ENCODE assay signal across 25 cellular contexts in genomic region chr11:65205602-65205967, GRCh38. TPM values are rescaled to one million over a fixed set of nuclear protein-coding genes. Genes with fewer than 3 reads are reported as not detected.
"Had no signal": no experiment of that assay in that cellular context is flagged by ENCODE, and none has a peak within 500 bp of the region (broad histone marks: within the 10 kb centered on the region; RNA-seq: fewer than 3 reads in every experiment).

No MANE protein-coding gene starts in this region.

- H3K27ac Mint-ChIP-seq: activated CD4-positive, alpha-beta T cell treated with anti-CD3 and anti-CD28 coated beads for 36 hours; activated naive CD4-positive, alpha-beta T cell treated with anti-CD3 and anti-CD28 coated beads, Interleukin-2, amount 50 U/mL, for 72 hours; immature natural killer cell; T-helper 2 cell treated with Interferon-gamma antibody and Interleukin-4, amounts not matched to agents 5 μg/mL and 100 μg/mL, for 36 hours had no signal

- H3K27me3 Mint-ChIP-seq: activated CD4-positive, alpha-beta T cell treated with anti-CD3 and anti-CD28 coated beads for 36 hours had no signal

- H3K4me1 ChIP-seq: adrenal gland, esophagus squamous epithelium, psoas muscle, uterus had no signal

- DNase-seq: activated CD4-positive, alpha-beta T cell treated with anti-CD3 and anti-CD28 coated beads for 36 hours; activated CD4-positive, alpha-beta T cell treated with anti-CD3 and anti-CD28 coated beads, Interleukin-2, amount 50 U/mL, for 48 hours; activated gamma-delta T cell treated with Interleukin-2 at 50 U/mL for 16 hours; effector CD4-positive, alpha-beta T cell; esophagus squamous epithelium; heart right ventricle; left ventricle myocardium superior; right cardiac atrium; stimulated activated CD4-positive, alpha-beta T cell treated with anti-CD3 and anti-CD28 coated beads, Interleukin-4, amount 100 ng/mL, for 1 hour; SW 1271 had no signal

- H3K27me3 ChIP-seq: adrenal gland, esophagus squamous epithelium, heart right ventricle, uterus had no signal

- FAIRE-seq: endothelial cell of umbilical vein, TTC549 had no signal

- H3K36me3 ChIP-seq: uterus had no signal

- H3K27ac ChIP-seq: adrenal gland, esophagus squamous epithelium, heart right ventricle, psoas muscle, uterus had no signal

- H3K4me3 Mint-ChIP-seq: activated CD4-positive, alpha-beta T cell treated with anti-CD3 and anti-CD28 coated beads for 36 hours; immature natural killer cell; stimulated activated effector memory CD8-positive, alpha-beta T cell treated with anti-CD3 and anti-CD28 coated beads, Interleukin-12 subunit alpha, Interleukin-12 subunit beta, amount 100 ng/mL, for 72 hours; T-helper 2 cell treated with Interferon-gamma antibody and Interleukin-4, amounts not matched to agents 5 μg/mL and 100 μg/mL, for 36 hours had no signal

- H3K4me3 ChIP-seq: adrenal gland, esophagus squamous epithelium, heart right ventricle, psoas muscle, smooth muscle cell, uterus had no signal

- H3K9me3 ChIP-seq: adrenal gland, esophagus squamous epithelium, heart right ventricle, psoas muscle, uterus had no signal

- H3K4me1 Mint-ChIP-seq: activated CD4-positive, alpha-beta T cell treated with anti-CD3 and anti-CD28 coated beads for 36 hours had no signal

- H3K9me3 Mint-ChIP-seq: activated naive CD4-positive, alpha-beta T cell treated with anti-CD3 and anti-CD28 coated beads, Interleukin-2, amount 50 U/mL, for 72 hours; immature natural killer cell; stimulated activated effector memory CD8-positive, alpha-beta T cell treated with anti-CD3 and anti-CD28 coated beads, Interleukin-12 subunit alpha, Interleukin-12 subunit beta, amount 100 ng/mL, for 72 hours; T-helper 2 cell treated with Interferon-gamma antibody and Interleukin-4, amounts not matched to agents 5 μg/mL and 100 μg/mL, for 36 hours had no signal

RNA-seq across cellular contexts. Expression of gene SPDYC, which starts 35.6 kb away (rescaled TPM):
- total RNA-seq: activated CD4-positive, alpha-beta T cell treated with anti-CD3 and anti-CD28 coated beads for 36 hours; activated naive CD4-positive, alpha-beta T cell treated with anti-CD3 and anti-CD28 coated beads, Interleukin-2, amount 50 U/mL, for 72 hours; adrenal gland; bronchial epithelial cell; cerebellum; endothelial cell of umbilical vein; esophagus squamous epithelium; heart right ventricle; left ventricle myocardium superior; myocyte; osteocyte; psoas muscle; right cardiac atrium; smooth muscle cell; uterus had no signal
- polyA plus RNA-seq: endothelial cell of umbilical vein, heart right ventricle, immature natural killer cell, neural cell, psoas muscle, right cardiac atrium, smooth muscle cell had no signal
